13 cellular contexts compared by ENCODE assay signal in the genomic region with DNA sequence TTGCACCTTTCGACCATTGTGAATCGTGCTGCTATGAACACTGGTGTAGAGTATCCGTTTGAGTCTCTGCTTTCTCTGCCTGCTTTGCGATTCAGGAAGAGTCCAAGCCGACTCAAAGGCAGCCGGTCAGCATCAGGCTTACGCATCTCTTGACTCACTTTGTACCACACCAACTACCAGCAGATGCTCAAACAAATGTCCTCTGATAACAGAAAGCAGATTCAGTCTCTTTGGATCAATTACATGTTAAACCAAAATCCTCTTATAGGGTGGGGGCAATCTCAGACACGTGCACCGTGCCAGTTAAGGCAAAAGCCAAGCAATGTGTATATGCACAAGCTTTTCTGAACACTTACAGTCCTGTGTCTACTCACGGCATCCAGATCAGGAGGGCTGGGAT.
A peak's percentile ranks its signal among the peaks of the same experiment; 100 is the strongest.
DNase-seq lines count a peak whose midpoint lies in the region; ATAC-seq lines count a peak whose summit lies in the region.
"Had no signal": no experiment of that assay in that cellular context is flagged by ENCODE, and none has a peak within 500 bp of the region (broad histone marks: within the 10 kb centered on the region; RNA-seq: fewer than 3 reads in every experiment).

No MANE protein-coding gene starts in this region.

- no peaks in the 10 kb centered on the region for H3K36me3 Mint-ChIP-seq in immature natural killer cell

- H3K4me1 Mint-ChIP-seq in immature natural killer cell, result peaks cover 17 to 24% of the 10 kb centered on the region in 2 donors

- peak overlapping the region in 4 of 6 donors; percentile 56 to 71 (median 64) for H3K27ac Mint-ChIP-seq in immature natural killer cell

- peak overlapping the region in 2 of 5 donors; percentile 1 to 11 for H3K4me3 Mint-ChIP-seq in immature natural killer cell

- H3K27me3 Mint-ChIP-seq in immature natural killer cell (ENCODE audit: low read depth in 3 of 3), result peaks cover 0 to 4% (median 0%) of the 10 kb centered on the region in 3 donors

- peak; percentile 8 for ATAC-seq in GM18858 (IDR thresholded peaks at IDR 0.05; ENCODE audit: unreplicated experiment)
- ATAC-seq in GM21619 (IDR thresholded peaks at IDR 0.05; ENCODE audit: unreplicated experiment), result peak; percentile 18
- peak; percentile 28 for ATAC-seq in HG03442 (IDR thresholded peaks at IDR 0.05; ENCODE audit: unreplicated experiment)
- ATAC-seq in GM21529 (IDR thresholded peaks at IDR 0.05; ENCODE audit: unreplicated experiment), result no peak

- DNase-seq in immature natural killer cell (no peak), dedifferentiated amniotic fluid mesenchymal stem cell (ENCODE audit: extremely low spot score) (no peak)
- DNase-seq in activated CD8-positive, alpha-beta memory T cell treated with anti-CD3 and anti-CD28 coated beads for 24 hours, result no peak
- DNase-seq: activated CD4-positive, alpha-beta T cell treated with anti-CD3 and anti-CD28 coated beads, Interleukin-2, amount 50 U/mL, for 48 hours; activated naive CD4-positive, alpha-beta T cell treated with anti-CD3 and anti-CD28 coated beads, Interleukin-2, amount 50 U/mL, for 16 hours; kidney; NCI-H1436 treated with DMSO at 0.1 percent for 48 hours; NCI-H748 treated with DMSO at 0.1 percent for 48 hours; stimulated activated CD4-positive, alpha-beta T cell treated with anti-CD3 and anti-CD28 coated beads, Interleukin-12 subunit alpha, Interleukin-12 subunit beta, amount 100 ng/mL, for 4 hours had no signal

- H3K9me3 Mint-ChIP-seq in immature natural killer cell, result peaks cover 0 to 1% (median 0%) of the 10 kb centered on the region in 6 donors
